18 cellular contexts compared by ENCODE assay signal in the genomic region with DNA sequence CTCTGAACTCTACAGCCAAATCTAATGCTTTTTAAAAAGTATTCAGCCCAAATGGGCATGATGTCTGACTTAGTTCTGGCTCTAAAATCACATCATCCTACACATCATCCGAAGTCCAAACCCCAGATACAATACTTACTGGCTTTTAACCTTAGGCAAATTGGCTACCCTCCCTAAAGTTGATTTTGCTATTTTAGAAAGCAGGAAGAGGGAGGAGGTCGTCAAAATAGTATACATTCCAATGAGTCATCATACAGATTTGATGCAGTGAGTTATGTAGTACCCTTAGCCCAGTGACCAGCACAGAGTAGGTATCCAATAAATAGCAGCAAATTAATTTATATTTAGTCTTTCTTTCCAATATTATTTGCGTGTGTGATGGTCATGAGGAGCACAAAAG.
DNase-seq lines count a peak whose midpoint lies in the region; ATAC-seq, FAIRE-seq and TF ChIP-seq lines count a peak whose summit lies in the region.
"Had no signal": no experiment of that assay in that cellular context is flagged by ENCODE, and none has a peak within 500 bp of the region (broad histone marks: within the 10 kb centered on the region; RNA-seq: fewer than 3 reads in every experiment).

No MANE protein-coding gene starts in this region.

- no peaks in the 10 kb centered on the region for H3K36me3 ChIP-seq in uterus
- H3K36me3 ChIP-seq: adrenal gland, BE2C, left ventricle myocardium inferior had no signal

- TF ChIP-seq POLR2A in uterus (IDR thresholded peaks at IDR 0.05), result no peak

- H3K27ac ChIP-seq in uterus, result no peak overlapping the region
- H3K27ac ChIP-seq: adrenal gland, coronary artery, left ventricle myocardium inferior had no signal

- no peaks in the 10 kb centered on the region for H3K4me1 ChIP-seq in uterus
- H3K4me1 ChIP-seq: adrenal gland, BE2C, left ventricle myocardium inferior had no signal

- H3K27me3 ChIP-seq in uterus, result no peaks in the 10 kb centered on the region
- H3K27me3 ChIP-seq: adrenal gland, BE2C had no signal

- TF ChIP-seq CTCF in omental fat pad (IDR thresholded peaks at IDR 0.05) (no peak), uterus (IDR thresholded peaks at IDR 0.05) (no peak)

- peak; percentile 83 for FAIRE-seq in RCC 7860 (lab: Jason Lieb, UNC)

- peak; percentile 9 for DNase-seq in GM03348 (ENCODE audit: low spot score)
- DNase-seq in RCC 7860 (ENCODE audit: low spot score), result peak; percentile 65
- peak; percentile 25 for DNase-seq in dedifferentiated amniotic fluid mesenchymal stem cell (ENCODE audit: extremely low spot score)
- no peak for DNase-seq in omental fat pad (ENCODE audit: low spot score)
- no peak for DNase-seq in AG08396 (ENCODE audit: low spot score)
- no peak for DNase-seq in globus pallidus (ENCODE audit: low spot score)
- DNase-seq in uterus, result no peak
- DNase-seq: activated CD4-positive, alpha-beta memory T cell treated with anti-CD3 and anti-CD28 coated beads for 36 hours; activated T-cell treated with anti-CD3 and anti-CD28 coated beads, Interleukin-2, amount 50 U/mL, for 72 hours; adrenal gland; BE2C; DMS 273 treated with DMSO at 0.1 percent for 48 hours; left ventricle myocardium inferior; NCI-H1694; NCI-H345; stimulated activated naive CD8-positive, alpha-beta T cell treated with anti-CD3 and anti-CD28 coated beads, Interleukin-15, amount 100 ng/mL, for 72 hours had no signal

- H3K4me3 ChIP-seq in uterus, result no peak overlapping the region
- H3K4me3 ChIP-seq: adrenal gland, coronary artery, left ventricle myocardium inferior had no signal

- intact Hi-C loops in uterus (cut with DNase I; ENCODE audit: low total_unique reads), result no loop called here

- ATAC-seq in omental fat pad (ENCODE audit: low FRiP score) (peak; percentile 27), HG03039 (IDR thresholded peaks at IDR 0.05; ENCODE audit: unreplicated experiment) (no peak)
- ATAC-seq: activated T-cell treated with anti-CD3 and anti-CD28 coated beads, Interleukin-2, amount 50 U/mL, for 72 hours; stimulated activated naive CD8-positive, alpha-beta T cell treated with anti-CD3 and anti-CD28 coated beads, Interleukin-15, amount 100 ng/mL, for 72 hours had no signal

- no peaks in the 10 kb centered on the region for H3K9me3 ChIP-seq in uterus
- H3K9me3 ChIP-seq: adrenal gland, BE2C had no signal

Comparison
In these comparisons a context has a peak if more than half of its experiments do, and no peak if none do; other contexts are left out.
1. DNase-seq: peak in GM03348 (single experiment), RCC 7860 (single experiment) and dedifferentiated amniotic fluid mesenchymal stem cell (single experiment); none in omental fat pad (single experiment), AG08396 (single experiment), globus pallidus (single experiment) and uterus (0 of 2).